8 cellular contexts compared by ENCODE assay signal in genomic region chr2:31489339-31489738, GRCh38.
DNase-seq lines count a peak whose midpoint lies in the region; ATAC-seq, FAIRE-seq and TF ChIP-seq lines count a peak whose summit lies in the region.
"Not testable (repeated sequence)": the region's sequence is repeated elsewhere in the genome, so short reads cannot be mapped to it uniquely, and the experiment has no call there.

No MANE protein-coding gene starts in this region.

- not testable (repeated sequence) for H3K27ac ChIP-seq in DND-41 (ENCODE audit: low read length); KMS-11

- DNase-seq in DND-41 = peak; percentile 15
- DNase-seq in NCI-H2196 (lab: John Stamatoyannopoulos, UW; ENCODE audit: unreplicated experiment) = peak; percentile 3
- peak; percentile 69 to 76 for DNase-seq in SHP77 (lab: John Stamatoyannopoulos, UW)
- peak; percentile 78 for DNase-seq in bronchial epithelial cell (ENCODE audit: low read depth)
- peak; percentile 88 to 92 for DNase-seq in foreskin fibroblast
- peak; percentile 71 for DNase-seq in left kidney (ENCODE audit: low read depth, low spot score)
- peak; percentile 61 for DNase-seq in ureter (ENCODE audit: low spot score)

- H3K9me3 ChIP-seq in DND-41 (ENCODE audit: insufficient read depth, low read length, severe bottlenecking) = not testable (repeated sequence)

- not testable (repeated sequence) for FAIRE-seq in bronchial epithelial cell (lab: Jason Lieb, UNC)

- H3K4me3 ChIP-seq in DND-41 (ENCODE audit: low read depth in 1 of 2, low read length in 2 of 2); KMS-11 (IDR thresholded peaks at IDR 0.05; ENCODE audit: insufficient read depth, low read depth, low read length); bronchial epithelial cell (ENCODE audit: low read depth, low read length); foreskin fibroblast (ENCODE audit: low read depth in 1 of 2, low read length in 2 of 2): not testable (repeated sequence)

- not testable (repeated sequence) for H3K4me2 ChIP-seq in DND-41 (ENCODE audit: insufficient read depth, low read length); KMS-11

- H3K36me3 ChIP-seq in DND-41 (ENCODE audit: insufficient read depth, low read length); KMS-11 (ENCODE audit: insufficient read depth); bronchial epithelial cell (ENCODE audit: control insufficient read depth, insufficient read depth, low read length): not testable (repeated sequence)

- H4K20me1 ChIP-seq in DND-41 (ENCODE audit: insufficient read depth, low read length); KMS-11 (ENCODE audit: insufficient read depth): not testable (repeated sequence)

- ATAC-seq in DND-41 (ENCODE audit: insufficient read depth, low read depth) = peak; percentile 31; the same call in 1 of the 3 replicates

- H3K4me1 ChIP-seq in DND-41 (ENCODE audit: insufficient read depth, low read length); KMS-11 (ENCODE audit: low read depth, poor library complexity, severe bottlenecking): not testable (repeated sequence)

- H3K79me2 ChIP-seq in DND-41 (ENCODE audit: insufficient read depth, low read length); KMS-11 (ENCODE audit: insufficient read depth, low read depth): not testable (repeated sequence)

- not testable (repeated sequence) for TF ChIP-seq CTCF in DND-41 (IDR thresholded peaks at IDR 0.05; ENCODE audit: borderline replicate concordance, extremely low read depth, low read length, poor library complexity, severe bottlenecking); KMS-11 (conservative IDR thresholded peaks at IDR 0.05; ENCODE audit: low read depth, low read length)
- TF ChIP-seq CTCF in bronchial epithelial cell (IDR thresholded peaks at IDR 0.05; ENCODE audit: insufficient read depth, low read length, severe bottlenecking) (peak; percentile 5), foreskin fibroblast (IDR thresholded peaks at IDR 0.05; ENCODE audit: low read depth, low read length) (peak; percentile 8)

- not testable (repeated sequence) for H3K27me3 ChIP-seq in DND-41 (ENCODE audit: insufficient read depth, low read length, poor library complexity); KMS-11 (ENCODE audit: insufficient read depth, low read depth); bronchial epithelial cell (ENCODE audit: control insufficient read depth, insufficient read depth, low read length)

- not testable (repeated sequence) for H2AFZ ChIP-seq in DND-41 (ENCODE audit: low read depth, low read length)
- peak overlapping the region; percentile 48 for H2AFZ ChIP-seq in KMS-11 (ENCODE audit: low read depth)

- not testable (repeated sequence) for H3K9ac ChIP-seq in DND-41 (ENCODE audit: low read depth, low read length); KMS-11

Comparison
In these comparisons a context has a peak if more than half of its experiments do, and no peak if none do; other contexts are left out.
1. DNase-seq: peak in every context shown above with its lines; median percentile 90 in foreskin fibroblast; 78 in bronchial epithelial cell; 72 in SHP77; 71 in left kidney; 61 in ureter; 15 in DND-41; 3 in NCI-H2196.